Comparison of ENCODE assay signal across 22 cellular contexts in genomic region chr3:60803156-60803555, GRCh38.
"Had no signal": no experiment of that assay in that cellular context is flagged by ENCODE, and none has a peak within 500 bp of the region (broad histone marks: within the 10 kb centered on the region; RNA-seq: fewer than 3 reads in every experiment).

No MANE protein-coding gene starts in this region.

- DNase-seq: effector CD8-positive, alpha-beta T cell; endodermal cell; foreskin fibroblast; kidney; mesendoderm; naive thymus-derived CD8-positive, alpha-beta T cell; nephron progenitor cell; ovary; right lobe of liver; small intestine; stimulated activated CD4-positive, alpha-beta T cell treated with anti-CD3 and anti-CD28 coated beads, Interleukin-15, amount 100 ng/mL, for 24 hours; stimulated activated CD4-positive, alpha-beta T cell treated with anti-CD3 and anti-CD28 coated beads, Interleukin-2, amount 100 ng/mL, for 48 hours; stimulated activated naive B cell treated with anti-CD40 and anti-IgM and Interleukin-4, amounts not matched to agents 10 μg/mL and 1 μg/mL and 100 μg/mL, for 72 hours; transverse colon; upper lobe of right lung had no signal

- ATAC-seq: esophagus mucosa; gastroesophageal sphincter; left lobe of liver; naive thymus-derived CD8-positive, alpha-beta T cell; right lobe of liver; stimulated activated naive B cell treated with anti-CD40 and anti-IgM and Interleukin-4, amounts not matched to agents 10 μg/mL and 1 μg/mL and 100 μg/mL, for 72 hours; upper lobe of right lung had no signal

- H3K27ac ChIP-seq: epithelial cell of prostate, gastroesophageal sphincter, ovary, right lobe of liver, suprapubic skin, transverse colon, upper lobe of right lung, vagina had no signal

- H3K4me3 ChIP-seq: gastroesophageal sphincter, lung, ovary, right lobe of liver, suprapubic skin, transverse colon, upper lobe of right lung, vagina had no signal

- H3K27me3 ChIP-seq: gastroesophageal sphincter, ovary, right lobe of liver, suprapubic skin, transverse colon, upper lobe of right lung, vagina had no signal
